In genomic region chr22:19806213-19807160, GRCh38 we compare ENCODE assay signal across 9 cellular contexts. TPM values are rescaled to one million over a fixed set of nuclear protein-coding genes. Genes with fewer than 3 reads are reported as not detected.
DNase-seq lines count a peak whose midpoint lies in the region; ATAC-seq and TF ChIP-seq lines count a peak whose summit lies in the region.
"Had no signal": no experiment of that assay in that cellular context is flagged by ENCODE, and none has a peak within 500 bp of the region (broad histone marks: within the 10 kb centered on the region; RNA-seq: fewer than 3 reads in every experiment).

No MANE protein-coding gene starts in this region.

- H2AFZ ChIP-seq in SK-N-SH (ENCODE audit: low read depth), result no peak overlapping the region

- 81% methylated on average over 23 of the region's 38 CpGs for WGBS in SK-N-SH (ENCODE audit: low lambda C conversion rate)

- H4K20me1 ChIP-seq in SK-N-SH (ENCODE audit: insufficient read depth), result no peaks in the 10 kb centered on the region

- no peak overlapping the region for H3K4me2 ChIP-seq in SK-N-SH

- no peak overlapping the region for H3K9ac ChIP-seq in SK-N-SH

- H3K4me3 ChIP-seq in SK-N-SH (ENCODE audit: low read depth in 2 of 2, low read length in 1 of 2), result no peak overlapping the region
- H3K4me3 ChIP-seq in brain microvascular endothelial cell (ENCODE audit: low read depth, low read length), result no peak overlapping the region

- ATAC-seq in GM21423 (IDR thresholded peaks at IDR 0.05; ENCODE audit: unreplicated experiment), result no peak
- ATAC-seq: effector memory CD8-positive, alpha-beta T cell had no signal

- DNase-seq in A172 (ENCODE audit: low spot score), result peak; percentile 66
- DNase-seq in H4 (ENCODE audit: low spot score), result peak; percentile 23
- peak; percentile 30 for DNase-seq in SK-N-SH
- DNase-seq in kidney tubule cell (ENCODE audit: low spot score), result peak; percentile 56
- DNase-seq in brain microvascular endothelial cell, result no peak
- no peak for DNase-seq in C1 segment of cervical spinal cord (lab: John Stamatoyannopoulos, UW)
- no peak for DNase-seq in GF-D8 (lab: John Stamatoyannopoulos, UW)
- DNase-seq: effector memory CD8-positive, alpha-beta T cell had no signal

- no peaks in the 10 kb centered on the region for H3K79me2 ChIP-seq in SK-N-SH (ENCODE audit: insufficient read depth)

- no peak overlapping the region; a peak in 1 of 4 replicates for H3K27ac ChIP-seq in SK-N-SH (ENCODE audit: low read depth in 2 of 2, low read length in 1 of 2)
- no peak overlapping the region for H3K27ac ChIP-seq in brain microvascular endothelial cell

- TF ChIP-seq CTCF in SK-N-SH (IDR thresholded peaks at IDR 0.05) (no peak), brain microvascular endothelial cell (IDR thresholded peaks at IDR 0.05; ENCODE audit: low read depth, low read length, missing control alignments) (no peak)

- POLR2A ChIA-PET in SK-N-SH (lab: Yijun Ruan, JAX), result no interaction called here

- H3K9me2 ChIP-seq in SK-N-SH, result no peaks in the 10 kb centered on the region

- no peaks in the 10 kb centered on the region for H3F3A ChIP-seq in SK-N-SH (replicated peaks; ENCODE audit: insufficient read depth)

- H3K27me3 ChIP-seq in SK-N-SH (ENCODE audit: insufficient read depth), result no peaks in the 10 kb centered on the region
- H3K27me3 ChIP-seq in brain microvascular endothelial cell (replicated peaks), result no peaks in the 10 kb centered on the region

- in situ Hi-C loops in brain microvascular endothelial cell (cut with HindIII; ENCODE audit: low pct_ligation_motif_present, low sequenced_read_pairs), result no loop called here

- TF ChIP-seq EP300 in SK-N-SH (IDR thresholded peaks at IDR 0.05; ENCODE audit: borderline replicate concordance in 1 of 2, low read depth in 1 of 2, low read length in 1 of 2), result no peak

- TF ChIP-seq RAD21 in SK-N-SH (IDR thresholded peaks at IDR 0.05; ENCODE audit: low read length), result no peak

- H3K36me3 ChIP-seq in SK-N-SH (replicated peaks in 1 of 2; ENCODE audit: control insufficient read depth in 1 of 2, insufficient read depth in 2 of 2, low read length in 1 of 2) (no peaks in the 10 kb centered on the region), brain microvascular endothelial cell (replicated peaks) (no peaks in the 10 kb centered on the region)

- peaks cover 0 to 40% of the 10 kb centered on the region in 2 experiments; a peak in 1 of 4 replicates for H3K4me1 ChIP-seq in SK-N-SH (ENCODE audit: control insufficient read depth in 1 of 2, insufficient read depth in 2 of 2, low read depth in 1 of 2, low read length in 1 of 2)

- CTCF ChIA-PET in SK-N-SH (lab: Yijun Ruan, JAX), result interaction anchor here (1.0 to 1.4 kb wide), 4 partner anchors 7 to 104 kb away, joined by 3 to 6 read pairs (median 4); no protein-coding TSS in a partner anchor

- H3K9me3 ChIP-seq in SK-N-SH, result no peaks in the 10 kb centered on the region

TF ChIP-seq in SK-N-SH, 30 proteins besides CTCF, POLR2A, EP300 and RAD21:
- TF ChIP-seq SMC3 (IDR thresholded peaks at IDR 0.05; ENCODE audit: low read depth, low read length) (no peak), YY1 (IDR thresholded peaks at IDR 0.05; ENCODE audit: low read depth) (no peak), TCF12 (IDR thresholded peaks at IDR 0.05) (no peak), MEF2A (IDR thresholded peaks at IDR 0.05; ENCODE audit: borderline replicate concordance, low read depth) (no peak), FOXJ3 (CRISPR knock-in tag; IDR thresholded peaks at IDR 0.05) (no peak), EZH2phosphoT487 (IDR thresholded peaks at IDR 0.05; ENCODE audit: borderline replicate concordance, low read depth) (no peak), REST (IDR thresholded peaks at IDR 0.05; ENCODE audit: low read depth, low read length) (no peak), MXI1 (IDR thresholded peaks at IDR 0.05; ENCODE audit: low read depth, low read length) (no peak), RFX5 (IDR thresholded peaks at IDR 0.05; ENCODE audit: low read length) (no peak), FOSL2 (IDR thresholded peaks at IDR 0.05; ENCODE audit: borderline replicate concordance, low read depth) (no peak), RXRA (IDR thresholded peaks at IDR 0.05; ENCODE audit: borderline replicate concordance, low read depth) (no peak), GABPA (IDR thresholded peaks at IDR 0.05; ENCODE audit: low read depth) (no peak), SIN3A (IDR thresholded peaks at IDR 0.05; ENCODE audit: borderline replicate concordance, low read depth, low read length) (no peak), USF1 (IDR thresholded peaks at IDR 0.05; ENCODE audit: borderline replicate concordance, low read depth) (no peak), ELF1 (IDR thresholded peaks at IDR 0.05) (no peak), RCOR1 (IDR thresholded peaks at IDR 0.05; ENCODE audit: low read length) (no peak), FOXM1 (IDR thresholded peaks at IDR 0.05; ENCODE audit: low read depth) (no peak), ZBTB33 (IDR thresholded peaks at IDR 0.05; ENCODE audit: borderline replicate concordance, low read depth) (no peak)

RNA-seq across cellular contexts. Expression of gene TBX1, which starts 45.9 kb away (rescaled TPM):
- 3.7 and 7.4 TPM in 2 replicates for total RNA-seq in A172 (2014; rRNA removed; shearing (Covaris generic))
- not detected in 2 replicates for total RNA-seq in H4 (2014; rRNA removed; shearing (Covaris generic))
- polyA plus RNA-seq in SK-N-SH (2012; rRNA removed), result not detected in 2 replicates
- 0.07 TPM in 1 of 2 replicates, not detected in the other for polyA plus RNA-seq in SK-N-SH (2012; cell fraction: cytosol; rRNA removed)
- 0.29 and 0.41 TPM in 2 replicates for polyA plus RNA-seq in SK-N-SH (2012; cell fraction: nucleus; rRNA removed)

RNA-seq across cellular contexts. Expression of gene GNB1L, which starts 48.2 kb away (rescaled TPM):
- total RNA-seq in A172 (2014; rRNA removed; shearing (Covaris generic)), result 8.9 and 9.6 TPM in 2 replicates
- total RNA-seq in H4 (2014; rRNA removed; shearing (Covaris generic)), result 5.7 and 12.4 TPM in 2 replicates
- polyA plus RNA-seq in SK-N-SH (2012; rRNA removed), result 3.2 and 5.9 TPM in 2 replicates
- polyA plus RNA-seq in SK-N-SH (2012; cell fraction: cytosol; rRNA removed), result 2.0 and 4.8 TPM in 2 replicates
- polyA plus RNA-seq in SK-N-SH (2012; cell fraction: nucleus; rRNA removed), result 7.7 and 10.0 TPM in 2 replicates

RNA-seq across cellular contexts. Expression of gene RTL10, which starts 48.2 kb away (rescaled TPM):
- 8.5 and 11.7 TPM in 2 replicates for total RNA-seq in A172 (2014; rRNA removed; shearing (Covaris generic))
- total RNA-seq in H4 (2014; rRNA removed; shearing (Covaris generic)), result 2.3 and 2.6 TPM in 2 replicates
- 7.8 and 8.0 TPM in 2 replicates for polyA plus RNA-seq in SK-N-SH (2012; rRNA removed)
- 3.0 and 4.0 TPM in 2 replicates for polyA plus RNA-seq in SK-N-SH (2012; cell fraction: cytosol; rRNA removed)
- polyA plus RNA-seq in SK-N-SH (2012; cell fraction: nucleus; rRNA removed), result 23.0 and 24.3 TPM in 2 replicates

Comparison
In these comparisons a context has a peak if more than half of its experiments do, and no peak if none do; other contexts are left out.
1. DNase-seq: peak in A172 (single experiment), H4 (single experiment), SK-N-SH (single experiment) and kidney tubule cell (single experiment); none in brain microvascular endothelial cell (single experiment), C1 segment of cervical spinal cord (0 of 14) and GF-D8 (single experiment).